In genomic region chr11:65708451-65708850, GRCh38 we compare ENCODE assay signal across 23 cellular contexts.
"Had no signal": no experiment of that assay in that cellular context is flagged by ENCODE, and none has a peak within 500 bp of the region (broad histone marks: within the 10 kb centered on the region; RNA-seq: fewer than 3 reads in every experiment).

No MANE protein-coding gene starts in this region.

- H3K27ac ChIP-seq: HL-60, KMS-11, SJSA1, SK-N-MC had no signal

- H3K36me3 Mint-ChIP-seq: IgD-negative memory B cell had no signal

- H3K9ac ChIP-seq: KMS-11 had no signal

- DNase-seq: Kasumi-1, MM.1S, NCI-H1092 treated with DMSO at 0.1 percent for 48 hours, NCI-H1436, NCI-H187, NCI-H2029, NCI-H2081 treated with DMSO at 0.1 percent for 48 hours, NCI-H2171, NCI-H226, NCI-H446, NCI-H510A, NCI-H524 treated with DMSO at 0.1 percent for 48 hours, NCI-H69, NCI-H774, Right ventricle myocardium superior, RPMI8226, SIG-M5 had no signal

- H3K4me3 ChIP-seq: K562, SJSA1, SK-N-MC had no signal

- ATAC-seq: K562 had no signal

- H3K9me3 Mint-ChIP-seq: IgD-negative memory B cell had no signal

- H3K4me2 ChIP-seq: KMS-11 had no signal
